25 cellular contexts compared by ENCODE assay signal in genomic region chr20:472889-473292, GRCh38.
"Had no signal": no experiment of that assay in that cellular context is flagged by ENCODE, and none has a peak within 500 bp of the region (broad histone marks: within the 10 kb centered on the region; RNA-seq: fewer than 3 reads in every experiment).

No MANE protein-coding gene starts in this region.

- H3K9me3 ChIP-seq: neutrophil, ovary, psoas muscle, right atrium auricular region, thyroid gland had no signal

- H3K4me1 ChIP-seq: foreskin keratinocyte, psoas muscle, right atrium auricular region, thyroid gland had no signal

- H3K4me1 Mint-ChIP-seq: T-cell had no signal

- H3K27me3 Mint-ChIP-seq: activated naive CD8-positive, alpha-beta T cell treated with anti-CD3 and anti-CD28 coated beads, Interleukin-2, amount 50 U/mL, for 24 hours had no signal

- H3K4me3 Mint-ChIP-seq: activated CD4-positive, alpha-beta memory T cell treated with anti-CD3 and anti-CD28 coated beads for 36 hours; activated naive CD4-positive, alpha-beta T cell treated with anti-CD3 and anti-CD28 coated beads for 36 hours; activated naive CD8-positive, alpha-beta T cell treated with anti-CD3 and anti-CD28 coated beads, Interleukin-2, amount 50 U/mL, for 24 hours; natural killer cell treated with Interleukin-12 subunit alpha and Interleukin-12 subunit beta and Interleukin-15 and Interleukin-18, amount 100 ng/mL, for 72 hours; stimulated activated naive CD8-positive, alpha-beta T cell treated with anti-CD3 and anti-CD28 coated beads, Interleukin-15, Interleukin-2, amounts not matched to agents 100 ng/mL and 50 ng/mL, for 24 hours; T-cell; T-helper 2 cell treated with Interferon-gamma antibody and Interleukin-4, amounts not matched to agents 5 μg/mL and 100 μg/mL, for 36 hours had no signal

- H3K4me2 ChIP-seq: hepatocyte had no signal

- DNase-seq: activated CD4-positive, alpha-beta memory T cell treated with anti-CD3 and anti-CD28 coated beads for 36 hours; activated CD4-positive, alpha-beta T cell treated with anti-CD3 and anti-CD28 coated beads for 1 hour; activated naive CD4-positive, alpha-beta T cell treated with anti-CD3 and anti-CD28 coated beads for 36 hours; activated naive CD8-positive, alpha-beta T cell treated with anti-CD3 and anti-CD28 coated beads, Interleukin-2, amount 50 U/mL, for 24 hours; activated T-cell treated with anti-CD3 and anti-CD28 coated beads, Interleukin-2, amount 50 U/mL, for 48 hours; cerebellar nuclear complex; foreskin keratinocyte; glutamatergic neuron; left ventricle myocardium superior; mammary epithelial cell; midbrain; ovary; psoas muscle; stimulated activated CD4-positive, alpha-beta T cell treated with anti-CD3 and anti-CD28 coated beads, Interleukin-4, amount 100 ng/mL, for 4 hours; substantia nigra; T-cell; thyroid gland; WERI-Rb-1 had no signal

- H3K9me3 Mint-ChIP-seq: activated naive CD4-positive, alpha-beta T cell treated with anti-CD3 and anti-CD28 coated beads for 36 hours; natural killer cell treated with Interleukin-12 subunit alpha and Interleukin-12 subunit beta and Interleukin-15 and Interleukin-18, amount 100 ng/mL, for 72 hours; stimulated activated naive CD8-positive, alpha-beta T cell treated with anti-CD3 and anti-CD28 coated beads, Interleukin-15, Interleukin-2, amounts not matched to agents 100 ng/mL and 50 ng/mL, for 24 hours had no signal

- H3K4me3 ChIP-seq: hepatocyte, ovary, psoas muscle, right atrium auricular region, thyroid gland had no signal

- H3K79me2 ChIP-seq: hepatocyte had no signal

- H3K27me3 ChIP-seq: foreskin keratinocyte, hepatocyte, ovary, right atrium auricular region, thyroid gland had no signal

- H3K36me3 Mint-ChIP-seq: natural killer cell treated with Interleukin-12 subunit alpha and Interleukin-12 subunit beta and Interleukin-15 and Interleukin-18, amount 100 ng/mL, for 72 hours had no signal

- H3K27ac ChIP-seq: foreskin keratinocyte, hepatocyte, neutrophil, ovary, psoas muscle, right atrium auricular region, thyroid gland, WERI-Rb-1 had no signal

- ATAC-seq: activated naive CD8-positive, alpha-beta T cell treated with anti-CD3 and anti-CD28 coated beads, Interleukin-2, amount 50 U/mL, for 24 hours; foreskin keratinocyte; left ventricle myocardium superior; natural killer cell treated with Interleukin-12 subunit alpha and Interleukin-12 subunit beta and Interleukin-15 and Interleukin-18, amount 100 ng/mL, for 72 hours; psoas muscle; T-cell had no signal

- H2AFZ ChIP-seq: hepatocyte had no signal

- H3K36me3 ChIP-seq: neutrophil, ovary, right atrium auricular region, thyroid gland had no signal

- H3K27ac Mint-ChIP-seq: activated CD4-positive, alpha-beta memory T cell treated with anti-CD3 and anti-CD28 coated beads for 36 hours; activated naive CD4-positive, alpha-beta T cell treated with anti-CD3 and anti-CD28 coated beads for 36 hours; activated naive CD8-positive, alpha-beta T cell treated with anti-CD3 and anti-CD28 coated beads, Interleukin-2, amount 50 U/mL, for 24 hours; stimulated activated naive CD8-positive, alpha-beta T cell treated with anti-CD3 and anti-CD28 coated beads, Interleukin-15, Interleukin-2, amounts not matched to agents 100 ng/mL and 50 ng/mL, for 24 hours; T-cell; T-helper 2 cell treated with Interferon-gamma antibody and Interleukin-4, amounts not matched to agents 5 μg/mL and 100 μg/mL, for 36 hours had no signal

- FAIRE-seq: TTC549 had no signal
